Comparison of ENCODE assay signal across 1 cellular context in genomic region chr9:95317119-95317892, GRCh38.
TF ChIP-seq lines count a peak whose summit lies in the region.

Gene FANCC, minus strand, starts transcription at chr9:95317709. Its CDS starts 68,418 bp downstream, at chr9:95249291.

TF ChIP-seq in HepG2, 621 proteins besides CTCF, POLR2A, EP300 and RAD21 (continued from another document):
- peak; percentile 76; the same call in 1 of the 2 replicates for TF ChIP-seq NFKB2 (CRISPR knock-in tag; IDR thresholded peaks at IDR 0.05; ENCODE audit: borderline replicate concordance)
- 0 out of 2 replicates have a peak, but pooled peaks have one; percentile 45 for TF ChIP-seq ZNF878 (CRISPR knock-in tag; IDR thresholded peaks at IDR 0.05)
- TF ChIP-seq GZF1 (CRISPR knock-in tag; IDR thresholded peaks at IDR 0.05), result peak; percentile 66; the same call in 1 of the 2 replicates
